Comparison of ENCODE assay signal across 15 cellular contexts in genomic region chr15:91101356-91101920, GRCh38. TPM values are rescaled to one million over a fixed set of nuclear protein-coding genes. Genes with fewer than 3 reads are reported as not detected.
DNase-seq lines count a peak whose midpoint lies in the region; ATAC-seq lines count a peak whose summit lies in the region.
"Had no signal": no experiment of that assay in that cellular context is flagged by ENCODE, and none has a peak within 500 bp of the region (broad histone marks: within the 10 kb centered on the region; RNA-seq: fewer than 3 reads in every experiment).

No MANE protein-coding gene starts in this region.

- peaks cover 18% of the 10 kb centered on the region for H3K4me1 Mint-ChIP-seq in activated naive CD4-positive, alpha-beta T cell treated with anti-CD3 and anti-CD28 coated beads, Interleukin-2, amount 50 U/mL, for 24 hours
- H3K4me1 Mint-ChIP-seq in IgD-negative memory B cell: peaks cover 5 to 15% (median 5%) of the 10 kb centered on the region in 3 donors

- H3K9ac ChIP-seq in endocrine pancreas (ENCODE audit: control insufficient read depth, insufficient read depth, low read length) (no peak overlapping the region), skeletal muscle tissue (ENCODE audit: low read depth in 1 of 3, low read length in 3 of 3) (no peak overlapping the region)

- no peaks in the 10 kb centered on the region for H3K36me3 Mint-ChIP-seq in activated naive CD4-positive, alpha-beta T cell treated with anti-CD3 and anti-CD28 coated beads, Interleukin-2, amount 50 U/mL, for 24 hours
- H3K36me3 Mint-ChIP-seq in IgD-negative memory B cell: no peaks in the 10 kb centered on the region

- H3K27me3 ChIP-seq in endocrine pancreas (ENCODE audit: control insufficient read depth, insufficient read depth, low read length) (peaks cover 3% of the 10 kb centered on the region), skeletal muscle tissue (ENCODE audit: control insufficient read depth in 3 of 3, insufficient read depth in 3 of 3, low read length in 3 of 3) (peaks cover 46 to 50% (median 46%) of the 10 kb centered on the region in 3 donors)

- no peak for DNase-seq in activated naive CD4-positive, alpha-beta T cell (lab: John Stamatoyannopoulos, UW)
- DNase-seq in NCI-H82 (lab: John Stamatoyannopoulos, UW): no peak
- DNase-seq: aorta, left cardiac atrium, MG63, mucosa of descending colon, NCI-H1930 had no signal

- H3K27ac Mint-ChIP-seq in activated naive CD4-positive, alpha-beta T cell treated with anti-CD3 and anti-CD28 coated beads, Interleukin-2, amount 50 U/mL, for 24 hours: no peak overlapping the region
- H3K27ac Mint-ChIP-seq in IgD-negative memory B cell: no peak overlapping the region

- no peaks in the 10 kb centered on the region for H3K36me3 ChIP-seq in endocrine pancreas (ENCODE audit: control insufficient read depth, insufficient read depth, low read length)
- H3K36me3 ChIP-seq in skeletal muscle tissue (ENCODE audit: control insufficient read depth in 3 of 3, insufficient read depth in 3 of 3, low read length in 3 of 3): no peaks in the 10 kb centered on the region
- H3K36me3 ChIP-seq: MG63 had no signal

- peak overlapping the region; percentile 88 for H3K4me3 Mint-ChIP-seq in activated naive CD4-positive, alpha-beta T cell treated with anti-CD3 and anti-CD28 coated beads, Interleukin-2, amount 50 U/mL, for 24 hours
- peak overlapping the region in 3 of 4 donors; percentile 77 to 89 (median 86) for H3K4me3 Mint-ChIP-seq in IgD-negative memory B cell

- H3K4me1 ChIP-seq in endocrine pancreas (ENCODE audit: control insufficient read depth, insufficient read depth, low read length) (no peaks in the 10 kb centered on the region), skeletal muscle tissue (ENCODE audit: control insufficient read depth in 3 of 3, insufficient read depth in 3 of 3, low read length in 3 of 3) (peaks cover 15 to 25% (median 22%) of the 10 kb centered on the region in 3 donors)

- H3K27ac ChIP-seq in skeletal muscle tissue (ENCODE audit: low read depth, low read length): no peak overlapping the region

- no peak for ATAC-seq in GM21723 (IDR thresholded peaks at IDR 0.05; ENCODE audit: unreplicated experiment)
- no peak for ATAC-seq in HG02885 (IDR thresholded peaks at IDR 0.05; ENCODE audit: poor library complexity, unreplicated experiment)
- ATAC-seq: left cardiac atrium, mucosa of descending colon had no signal

- H3K9me3 Mint-ChIP-seq in activated naive CD4-positive, alpha-beta T cell treated with anti-CD3 and anti-CD28 coated beads, Interleukin-2, amount 50 U/mL, for 24 hours: no peaks in the 10 kb centered on the region
- no peaks in the 10 kb centered on the region for H3K9me3 Mint-ChIP-seq in IgD-negative memory B cell

- peaks cover 54% of the 10 kb centered on the region for H3K27me3 Mint-ChIP-seq in activated naive CD4-positive, alpha-beta T cell treated with anti-CD3 and anti-CD28 coated beads, Interleukin-2, amount 50 U/mL, for 24 hours
- peaks cover 51% of the 10 kb centered on the region for H3K27me3 Mint-ChIP-seq in IgD-negative memory B cell

- H3K4me3 ChIP-seq in endocrine pancreas (ENCODE audit: control insufficient read depth, insufficient read depth, low read length) (peak overlapping the region; percentile 85), skeletal muscle tissue (ENCODE audit: low read length in 3 of 3) (peak overlapping the region in 2 of 3 donors; percentile 13 to 77)
- H3K4me3 ChIP-seq: mucosa of descending colon had no signal

- H3K9me3 ChIP-seq in endocrine pancreas (ENCODE audit: control insufficient read depth, low read length) (no peaks in the 10 kb centered on the region), skeletal muscle tissue (ENCODE audit: control insufficient read depth in 3 of 3, low read length in 3 of 3) (no peaks in the 10 kb centered on the region)
- H3K9me3 ChIP-seq: MG63, mucosa of descending colon had no signal

RNA-seq across cellular contexts. Expression of gene SV2B, which starts 1.4 kb away (rescaled TPM):
- polyA plus RNA-seq in IgD-negative memory B cell: 0.01 TPM
- total RNA-seq in skeletal muscle tissue: 1.6 TPM
- total RNA-seq: pulmonary artery endothelial cell had no signal
- polyA plus RNA-seq: aorta, fibroblast of lung had no signal
